Comparison of ENCODE assay signal across 26 cellular contexts in the genomic region with DNA sequence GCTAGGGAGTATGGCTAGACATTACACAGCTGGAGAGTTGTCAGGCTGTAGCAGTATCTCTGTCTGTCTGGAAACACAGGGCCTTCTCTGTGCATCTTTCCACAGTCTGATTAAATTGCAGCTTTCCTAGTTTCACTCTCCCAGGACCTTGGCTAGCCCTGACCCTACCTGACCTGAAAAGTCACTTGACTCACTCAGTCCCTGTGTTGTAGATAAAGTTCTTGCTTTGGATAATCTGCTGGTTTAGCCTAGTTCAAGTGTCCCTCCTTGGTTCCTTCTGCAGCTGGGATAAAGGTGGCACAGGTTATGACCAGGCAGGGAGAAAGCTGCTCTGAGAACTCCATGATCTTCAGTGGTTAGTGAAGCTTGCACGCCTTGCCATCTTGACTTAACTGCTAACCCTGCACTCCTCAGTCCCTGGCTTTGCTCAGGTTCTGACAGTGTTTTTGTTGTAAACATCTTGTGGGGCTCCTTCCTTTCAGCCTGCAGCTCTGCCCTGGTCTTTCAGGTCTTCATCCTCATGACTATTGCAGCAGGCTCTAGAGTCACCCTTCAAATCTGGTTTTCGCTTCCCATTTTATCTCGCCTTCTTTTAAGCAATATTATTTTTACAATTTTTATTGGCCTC.
DNase-seq lines count a peak whose midpoint lies in the region; TF ChIP-seq lines count a peak whose summit lies in the region.
"Had no signal": no experiment of that assay in that cellular context is flagged by ENCODE, and none has a peak within 500 bp of the region (broad histone marks: within the 10 kb centered on the region; RNA-seq: fewer than 3 reads in every experiment).

No MANE protein-coding gene starts in this region.

- POLR2A ChIA-PET in OCI-LY7 (lab: Charles Lee): interaction anchor here (0.6 kb wide), 1 partner anchor 14 kb away, joined by 5 read pairs; no protein-coding TSS in a partner anchor

- H3K4me3 Mint-ChIP-seq in brain: no peak overlapping the region
- H3K4me3 Mint-ChIP-seq: activated CD4-positive, alpha-beta T cell treated with anti-CD3 and anti-CD28 coated beads for 36 hours; CD4-positive, CD25-positive, alpha-beta regulatory T cell; naive thymus-derived CD8-positive, alpha-beta T cell had no signal

- H3K36me3 ChIP-seq in skeletal muscle tissue (ENCODE audit: control insufficient read depth in 3 of 3, insufficient read depth in 3 of 3, low read length in 3 of 3) (no peaks in the 10 kb centered on the region), OCI-LY7 (ENCODE audit: insufficient read depth, low read length) (no peaks in the 10 kb centered on the region)
- H3K36me3 ChIP-seq: ovary had no signal

- no peaks in the 10 kb centered on the region for H4K20me1 ChIP-seq in OCI-LY7 (ENCODE audit: insufficient read depth, low read length)

- H3K27me3 Mint-ChIP-seq in brain: peaks cover 7% of the 10 kb centered on the region
- H3K27me3 Mint-ChIP-seq: CD4-positive, CD25-positive, alpha-beta regulatory T cell; IgD-negative memory B cell had no signal

- H3K27me3 ChIP-seq in layer of hippocampus (ENCODE audit: control insufficient read depth, insufficient read depth, low read length): no peaks in the 10 kb centered on the region
- H3K27me3 ChIP-seq in skeletal muscle tissue (ENCODE audit: control insufficient read depth in 3 of 3, insufficient read depth in 3 of 3, low read length in 3 of 3): no peaks in the 10 kb centered on the region
- H3K27me3 ChIP-seq: ovary had no signal

- H3K9me3 Mint-ChIP-seq in brain: no peaks in the 10 kb centered on the region
- H3K9me3 Mint-ChIP-seq: CD4-positive, CD25-positive, alpha-beta regulatory T cell; IgD-negative memory B cell; naive thymus-derived CD8-positive, alpha-beta T cell had no signal

- no peaks in the 10 kb centered on the region for H3K9me3 ChIP-seq in skeletal muscle tissue (ENCODE audit: control insufficient read depth in 3 of 3, low read length in 3 of 3)
- no peaks in the 10 kb centered on the region for H3K9me3 ChIP-seq in OCI-LY7 (ENCODE audit: low read length)
- H3K9me3 ChIP-seq: ovary had no signal

- intact Hi-C loops in posterior cingulate gyrus (cut with DNase I): no loop called here
- intact Hi-C loops in OCI-LY7 (cut with micrococcal nuclease; ENCODE audit: unreplicated experiment): no loop called here

- no peak overlapping the region for H3K9ac ChIP-seq in skeletal muscle tissue (ENCODE audit: low read depth in 1 of 3, low read length in 3 of 3)

- H3K4me3 ChIP-seq in GM12865 (ENCODE audit: low read depth, low read length) (no peak overlapping the region), skeletal muscle tissue (ENCODE audit: low read length in 3 of 3) (peak overlapping the region in 2 of 3 donors; percentile 13 to 21), OCI-LY7 (ENCODE audit: low read depth, low read length, poor library complexity, severe bottlenecking) (no peak overlapping the region)
- H3K4me3 ChIP-seq: ovary had no signal

- no peak for TF ChIP-seq CTCF in GM12865 (IDR thresholded peaks at IDR 0.05; ENCODE audit: insufficient read depth, low read depth, low read length, missing control alignments)
- TF ChIP-seq CTCF in brain (conservative IDR thresholded peaks at IDR 0.05): no peak
- no peak for TF ChIP-seq CTCF in OCI-LY7 (conservative IDR thresholded peaks at IDR 0.05; ENCODE audit: low read length)

- H3K4me1 ChIP-seq in skeletal muscle tissue (ENCODE audit: control insufficient read depth in 3 of 3, insufficient read depth in 3 of 3, low read length in 3 of 3) (peaks cover 16 to 18% (median 18%) of the 10 kb centered on the region in 3 donors), OCI-LY7 (ENCODE audit: insufficient read depth, low read length, poor library complexity, severe bottlenecking) (peaks cover 24% of the 10 kb centered on the region)

- BruUV-seq in OCI-LY7 (replicated peaks; lab: Mats Ljungman, UMichigan): no TSS peak

- peak; percentile 24 for DNase-seq in GM12865 (ENCODE audit: low read depth)
- DNase-seq in posterior cingulate gyrus: no peak
- DNase-seq in OCI-LY7 (ENCODE audit: low spot score): no peak
- DNase-seq in NK-92 (lab: John Stamatoyannopoulos, UW; ENCODE audit: unreplicated experiment): no peak
- DNase-seq in effector CD4-positive, alpha-beta T cell: no peak
- DNase-seq: activated CD4-positive, alpha-beta T cell treated with anti-CD3 and anti-CD28 coated beads for 36 hours; activated naive CD4-positive, alpha-beta T cell treated with Interleukin-2 at 50 U/mL for 16 hours; activated T-cell treated with anti-CD3 and anti-CD28 coated beads, Interleukin-2, amount 50 U/mL, for 48 hours; amygdala; CD4-positive, CD25-positive, alpha-beta regulatory T cell; DMS 273 treated with DMSO at 0.1 percent for 48 hours; foreskin fibroblast; GDM1; HCEC 1CT; islet precursor cell; MM.1S; naive thymus-derived CD8-positive, alpha-beta T cell; NCI-H1694; NCI-H774; ovary; PC-3; T-helper 1 cell had no signal

- peak overlapping the region in 3 of 5 experiments; percentile 14 to 93 (median 85) for H3K27ac Mint-ChIP-seq in brain
- H3K27ac Mint-ChIP-seq: activated CD4-positive, alpha-beta T cell treated with anti-CD3 and anti-CD28 coated beads for 36 hours; naive thymus-derived CD8-positive, alpha-beta T cell had no signal

- H3K79me2 ChIP-seq in OCI-LY7 (ENCODE audit: insufficient read depth, low read depth, low read length): no peaks in the 10 kb centered on the region

- H3K27ac ChIP-seq in layer of hippocampus (ENCODE audit: low read depth, low read length) (peak overlapping the region; percentile 48), skeletal muscle tissue (ENCODE audit: low read depth, low read length) (peak overlapping the region; percentile 48), OCI-LY7 (ENCODE audit: low read depth, low read length, poor library complexity, severe bottlenecking) (no peak overlapping the region)
- H3K27ac ChIP-seq: ovary had no signal

- H2AFZ ChIP-seq in OCI-LY7 (ENCODE audit: low read length): no peak overlapping the region

- H3K4me1 Mint-ChIP-seq in brain: peaks cover 49% of the 10 kb centered on the region
- H3K4me1 Mint-ChIP-seq: activated CD4-positive, alpha-beta T cell treated with anti-CD3 and anti-CD28 coated beads for 36 hours; CD4-positive, CD25-positive, alpha-beta regulatory T cell had no signal

- no peak overlapping the region for H3K4me2 ChIP-seq in OCI-LY7 (ENCODE audit: low read length)

- CTCF ChIA-PET in OCI-LY7 (lab: Charles Lee; ENCODE audit: unreplicated experiment): no interaction called here

- no peaks in the 10 kb centered on the region for H3K9me2 ChIP-seq in OCI-LY7 (ENCODE audit: insufficient read depth, low read length)

- no peaks in the 10 kb centered on the region for H3K36me3 Mint-ChIP-seq in brain
- H3K36me3 Mint-ChIP-seq: CD4-positive, CD25-positive, alpha-beta regulatory T cell; naive thymus-derived CD8-positive, alpha-beta T cell had no signal

Comparison
In these comparisons a context has a peak if more than half of its experiments do, and no peak if none do; other contexts are left out.
1. H3K4me3 ChIP-seq: peak in skeletal muscle tissue (2 of 3); none in GM12865 (single experiment) and OCI-LY7 (single experiment).